In genomic region chr11:33002143-33002542, GRCh38 we compare ENCODE assay signal across 27 cellular contexts. TPM values are rescaled to one million over a fixed set of nuclear protein-coding genes. Genes with fewer than 3 reads are reported as not detected.
A peak's percentile ranks its signal among the peaks of the same experiment; 100 is the strongest.
DNase-seq lines count a peak whose midpoint lies in the region; ATAC-seq, FAIRE-seq and TF ChIP-seq lines count a peak whose summit lies in the region.
"Had no signal": no experiment of that assay in that cellular context is flagged by ENCODE, and none has a peak within 500 bp of the region (broad histone marks: within the 10 kb centered on the region; RNA-seq: fewer than 3 reads in every experiment).

No MANE protein-coding gene starts in this region.

- no peak overlapping the region; the same call in 1 of the 2 replicates for H3K18ac ChIP-seq in H1 (ENCODE audit: extremely low read depth, low read length)

- no peak overlapping the region for H3K4me2 ChIP-seq in H1 (ENCODE audit: insufficient read depth in 1 of 2, low read depth in 2 of 2, low read length in 2 of 2)

- POLR2A ChIA-PET in activated CD4-positive, alpha-beta T cell treated with anti-CD3 and anti-CD28 coated beads, Interleukin-2, amount 10 ng/mL, durations not matched to agents 7 days and 5 days (lab: Charles Lee) = no interaction called here
- POLR2A ChIA-PET in H1 (lab: Charles Lee; ENCODE audit: partially characterized antibody) = interaction anchor here (0.9 to 1.1 kb wide), 2 partner anchors 10 to 15 kb away, joined by 3 read pairs; no protein-coding TSS in a partner anchor

- no peak for TF ChIP-seq RAD21 in H1 (IDR thresholded peaks at IDR 0.05 in 1 of 2, conservative IDR thresholded peaks at IDR 0.05 in 1 of 2; ENCODE audit: low read depth in 2 of 2, low read length in 2 of 2)

- peaks cover 10% of the 10 kb centered on the region for H3K36me3 Mint-ChIP-seq in activated CD4-positive, alpha-beta T cell treated with anti-CD3 and anti-CD28 coated beads, Interleukin-2, amount 10 ng/mL, durations not matched to agents 7 days and 5 days (ENCODE audit: low read depth)
- no peaks in the 10 kb centered on the region for H3K36me3 Mint-ChIP-seq in activated CD4-positive, alpha-beta T cell treated with anti-CD3 and anti-CD28 coated beads, Interleukin-2, amount 10 ng/mL, durations not matched to agents 24 days and 14 days (ENCODE audit: low read depth)
- peaks cover 3% of the 10 kb centered on the region for H3K36me3 Mint-ChIP-seq in nephron progenitor cell (ENCODE audit: low read depth)
- H3K36me3 Mint-ChIP-seq in T-helper 17 cell (ENCODE audit: low read depth) = no peaks in the 10 kb centered on the region
- H3K36me3 Mint-ChIP-seq: CD14-positive monocyte had no signal

- no peaks in the 10 kb centered on the region for H4K20me1 ChIP-seq in H1 (replicated peaks in 1 of 2; ENCODE audit: control insufficient read depth in 1 of 2, insufficient read depth in 2 of 2, low read length in 2 of 2)

- no peaks in the 10 kb centered on the region for H3K79me2 ChIP-seq in H1 (ENCODE audit: control insufficient read depth in 1 of 2, insufficient read depth in 2 of 2, low read length in 2 of 2)

- no peak overlapping the region for H2BK15ac ChIP-seq in H1 (ENCODE audit: low read length)

- H4K91ac ChIP-seq in H1 (replicated peaks; ENCODE audit: insufficient read length, low read length) = no peak overlapping the region

- no peak overlapping the region for H2BK120ac ChIP-seq in H1 (replicated peaks; ENCODE audit: low read depth, low read length)

- peak; percentile 30 for ATAC-seq in upper lobe of right lung
- ATAC-seq in T-helper 17 cell = no peak

- H3K4ac ChIP-seq in H1 (replicated peaks; ENCODE audit: insufficient read length, low read depth, low read length) = no peak overlapping the region

- no peak overlapping the region for H2AK5ac ChIP-seq in H1 (ENCODE audit: low read depth, low read length)

- H3K56ac ChIP-seq in H1 (replicated peaks; ENCODE audit: insufficient read length, low read depth, low read length) = no peak overlapping the region

- H3K36me3 ChIP-seq in H1 (ENCODE audit: control insufficient read depth in 2 of 4, insufficient read depth in 4 of 4, low read length in 3 of 4) = no peaks in the 10 kb centered on the region
- H3K36me3 ChIP-seq in upper lobe of right lung = no peaks in the 10 kb centered on the region
- no peaks in the 10 kb centered on the region for H3K36me3 ChIP-seq in transverse colon
- H3K36me3 ChIP-seq: BE2C, Peyer's patch had no signal

- no peak overlapping the region for H2BK12ac ChIP-seq in H1 (ENCODE audit: low read depth, low read length)

- in situ Hi-C loops in transverse colon (cut with MboI; ENCODE audit: low pct_ligation_motif_present in 1 of 4, low pct_unique_long_range_greater_than_20kb in 1 of 4, low sequenced_read_pairs in 3 of 4) = no loop called here

- H2BK20ac ChIP-seq in H1 (ENCODE audit: low read length) = no peak overlapping the region

- TF ChIP-seq EP300 in H1 (IDR thresholded peaks at IDR 0.05; ENCODE audit: borderline replicate concordance in 1 of 2, low read depth in 2 of 2, low read length in 2 of 2) = no peak
- TF ChIP-seq EP300 in transverse colon (IDR thresholded peaks at IDR 0.05; ENCODE audit: low read depth) = no peak

- TF ChIP-seq CTCF in H1 (IDR thresholded peaks at IDR 0.05; ENCODE audit: control extremely low read depth in 1 of 3, insufficient read depth in 1 of 3, low read depth in 1 of 3, low read length in 3 of 3) (no peak), nephron progenitor cell (IDR thresholded peaks at IDR 0.05) (no peak), upper lobe of right lung (IDR thresholded peaks at IDR 0.05) (no peak), transverse colon (IDR thresholded peaks at IDR 0.05) (no peak)

- H3K4me1 ChIP-seq in H1 (replicated peaks in 1 of 4; ENCODE audit: control insufficient read depth in 3 of 4, insufficient read depth in 4 of 4, low read length in 3 of 4) (no peaks in the 10 kb centered on the region; a peak in 1 of 7 replicates), upper lobe of right lung (no peaks in the 10 kb centered on the region), transverse colon (peaks cover 0 to 5% (median 0%) of the 10 kb centered on the region in 4 donors)
- H3K4me1 ChIP-seq: BE2C, Peyer's patch had no signal

- H3K4me3 Mint-ChIP-seq in activated CD4-positive, alpha-beta T cell treated with anti-CD3 and anti-CD28 coated beads, Interleukin-2, amount 10 ng/mL, durations not matched to agents 7 days and 5 days = no peak overlapping the region
- H3K4me3 Mint-ChIP-seq in activated CD4-positive, alpha-beta T cell treated with anti-CD3 and anti-CD28 coated beads, Interleukin-2, amount 10 ng/mL, durations not matched to agents 24 days and 14 days = no peak overlapping the region
- H3K4me3 Mint-ChIP-seq in nephron progenitor cell (no peak overlapping the region), T-helper 17 cell (no peak overlapping the region)
- H3K4me3 Mint-ChIP-seq: CD14-positive monocyte; CD8-positive, alpha-beta memory T cell had no signal

- H2BK5ac ChIP-seq in H1 (ENCODE audit: low read depth, low read length) = no peak overlapping the region

- no peak overlapping the region for H3K4me3 ChIP-seq in H1 (ENCODE audit: extremely low read depth in 1 of 4, insufficient read depth in 2 of 4, low read depth in 3 of 4, low read length in 4 of 4)
- no peak overlapping the region for H3K4me3 ChIP-seq in upper lobe of right lung
- no peak overlapping the region for H3K4me3 ChIP-seq in transverse colon
- H3K4me3 ChIP-seq: Peyer's patch had no signal

- no peak overlapping the region for H4K5ac ChIP-seq in H1 (ENCODE audit: insufficient read length, low read depth, low read length)

- H3K27me3 ChIP-seq in H1 (replicated peaks in 1 of 4; ENCODE audit: control insufficient read depth in 3 of 4, extremely low read depth in 1 of 4, insufficient read depth in 3 of 4, low read length in 3 of 4) (no peaks in the 10 kb centered on the region), upper lobe of right lung (no peaks in the 10 kb centered on the region), transverse colon (no peaks in the 10 kb centered on the region)
- H3K27me3 ChIP-seq: BE2C, Peyer's patch had no signal

- peaks cover 5% of the 10 kb centered on the region for H3K9me3 Mint-ChIP-seq in activated CD4-positive, alpha-beta T cell treated with anti-CD3 and anti-CD28 coated beads, Interleukin-2, amount 10 ng/mL, durations not matched to agents 7 days and 5 days
- peaks cover 11% of the 10 kb centered on the region for H3K9me3 Mint-ChIP-seq in activated CD4-positive, alpha-beta T cell treated with anti-CD3 and anti-CD28 coated beads, Interleukin-2, amount 10 ng/mL, durations not matched to agents 24 days and 14 days
- peaks cover 28% of the 10 kb centered on the region for H3K9me3 Mint-ChIP-seq in nephron progenitor cell

- DNase-seq in activated CD4-positive, alpha-beta T cell treated with anti-CD3 and anti-CD28 coated beads, Interleukin-2, amount 10 ng/mL, durations not matched to agents 7 days and 5 days = no peak
- no peak for DNase-seq in activated CD4-positive, alpha-beta T cell treated with anti-CD3 and anti-CD28 coated beads, Interleukin-2, amount 10 ng/mL, durations not matched to agents 24 days and 14 days
- DNase-seq in H1 (ENCODE audit: low read depth in 1 of 2, low spot score in 2 of 2) = no peak
- DNase-seq in nephron progenitor cell = no peak
- no peak for DNase-seq in upper lobe of right lung
- DNase-seq in hippocampal formation (lab: John Stamatoyannopoulos, UW) = no peak
- no peak for DNase-seq in transverse colon
- no peak for DNase-seq in T-helper 17 cell
- DNase-seq: BE2C; Calu3; CD8-positive, alpha-beta memory T cell; DND-41; KG1; NCI-H1092 treated with DMSO at 0.1 percent for 48 hours; NCI-H1436 treated with DMSO at 0.1 percent for 48 hours; NCI-H1930; NCI-H2107; NCI-H446 treated with DMSO at 0.1 percent for 48 hours; NCI-H526 treated with DMSO at 0.1 percent for 48 hours; Peyer's patch; SHP77 treated with DMSO at 0.1 percent for 48 hours had no signal

- H3K23me2 ChIP-seq in H1 (ENCODE audit: low read depth, low read length) = no peaks in the 10 kb centered on the region; the same call in 1 of the 2 replicates

- H3K23ac ChIP-seq in H1 (ENCODE audit: insufficient read length) = no peak overlapping the region

- H3K27ac ChIP-seq in H1 (ENCODE audit: low read depth, low read length) (no peak overlapping the region), upper lobe of right lung (no peak overlapping the region), transverse colon (no peak overlapping the region)
- H3K27ac ChIP-seq: 22Rv1, Peyer's patch had no signal

- H2AFZ ChIP-seq in H1 (ENCODE audit: low read length) = no peak overlapping the region

- WGBS in H1 (ENCODE audit: extremely low coverage in 1 of 2, insufficient coverage in 1 of 2, insufficient read length in 1 of 2, insufficient replicate concordance in 2 of 2, low coverage in 1 of 2, low lambda C conversion rate in 2 of 2, missing lambda C conversion rate in 1 of 2), 2 experiments = 91% methylated on average over 3 of the region's 3 CpGs; no CpG with 5 or more reads in 1 of the 2 experiments
- WGBS in transverse colon (ENCODE audit: low coverage in 1 of 2), 2 donors = 40 to 91% methylated on average over 1 to 3 of the region's 3 CpGs

- FAIRE-seq in H1 (lab: Jason Lieb, UNC) = no peak
- FAIRE-seq: GM12892, GM19239, H54, HTR-8/SVneo had no signal

- peak overlapping the region; percentile 25 for H3K27ac Mint-ChIP-seq in activated CD4-positive, alpha-beta T cell treated with anti-CD3 and anti-CD28 coated beads, Interleukin-2, amount 10 ng/mL, durations not matched to agents 7 days and 5 days
- H3K27ac Mint-ChIP-seq in activated CD4-positive, alpha-beta T cell treated with anti-CD3 and anti-CD28 coated beads, Interleukin-2, amount 10 ng/mL, durations not matched to agents 24 days and 14 days = no peak overlapping the region
- H3K27ac Mint-ChIP-seq in nephron progenitor cell (peak overlapping the region; percentile 52), T-helper 17 cell (no peak overlapping the region)
- H3K27ac Mint-ChIP-seq: CD14-positive monocyte; CD8-positive, alpha-beta memory T cell had no signal

- no peak overlapping the region for H3K14ac ChIP-seq in H1 (ENCODE audit: insufficient read length)

- H3K79me1 ChIP-seq in H1 (ENCODE audit: low read depth, low read length) = no peaks in the 10 kb centered on the region

- no peak for TF ChIP-seq POLR2A in H1 (IDR thresholded peaks at IDR 0.05; ENCODE audit: control extremely low read depth in 1 of 2, low read depth in 2 of 2, low read length in 2 of 2)
- no peak for TF ChIP-seq POLR2A in transverse colon (IDR thresholded peaks at IDR 0.05)

- peaks cover 26% of the 10 kb centered on the region for H3K4me1 Mint-ChIP-seq in activated CD4-positive, alpha-beta T cell treated with anti-CD3 and anti-CD28 coated beads, Interleukin-2, amount 10 ng/mL, durations not matched to agents 7 days and 5 days
- peaks cover 15% of the 10 kb centered on the region for H3K4me1 Mint-ChIP-seq in activated CD4-positive, alpha-beta T cell treated with anti-CD3 and anti-CD28 coated beads, Interleukin-2, amount 10 ng/mL, durations not matched to agents 24 days and 14 days
- H3K4me1 Mint-ChIP-seq in nephron progenitor cell (no peaks in the 10 kb centered on the region), T-helper 17 cell (peaks cover 22% of the 10 kb centered on the region)
- H3K4me1 Mint-ChIP-seq: CD14-positive monocyte had no signal

- intact Hi-C loops in activated CD4-positive, alpha-beta T cell treated with anti-CD3 and anti-CD28 coated beads, Interleukin-2, amount 10 ng/mL, durations not matched to agents 24 days and 14 days (cut with micrococcal nuclease) = no loop called here
- intact Hi-C loops in upper lobe of right lung (cut with DNase I) (no loop called here), transverse colon (cut with DNase I; ENCODE audit: low total_unique reads) (no loop called here)

- peak overlapping the region; percentile 4; the same call in 1 of the 2 replicates for H4K8ac ChIP-seq in H1 (ENCODE audit: extremely low read depth, insufficient read depth, low read length)

- no peaks in the 10 kb centered on the region for H3K9me3 ChIP-seq in H1 (ENCODE audit: insufficient read depth in 2 of 2, low read depth in 1 of 2, low read length in 1 of 2)
- no peaks in the 10 kb centered on the region for H3K9me3 ChIP-seq in upper lobe of right lung
- H3K9me3 ChIP-seq in transverse colon = no peaks in the 10 kb centered on the region
- H3K9me3 ChIP-seq in T-helper 17 cell (ENCODE audit: control insufficient read depth, low read length, poor library complexity, severe bottlenecking) = no peaks in the 10 kb centered on the region
- H3K9me3 ChIP-seq: BE2C, Peyer's patch had no signal

- no peak overlapping the region for H3K9ac ChIP-seq in H1 (replicated peaks in 1 of 4; ENCODE audit: extremely low read depth in 1 of 4, low read depth in 3 of 4, low read length in 3 of 4)

- CTCF ChIA-PET in activated CD4-positive, alpha-beta T cell treated with anti-CD3 and anti-CD28 coated beads, Interleukin-2, amount 10 ng/mL, durations not matched to agents 7 days and 5 days (lab: Charles Lee) = interaction anchor here (0.9 kb wide), 1 partner anchor 14 kb away, joined by 3 read pairs; the partner anchor contains the start of gene DEPDC7
- CTCF ChIA-PET in H1 (lab: Charles Lee; ENCODE audit: partially characterized antibody) = interaction anchor here (1.6 to 2.0 kb wide), 2 partner anchors 63 to 143 kb away, joined by 3 to 8 read pairs; no protein-coding TSS in a partner anchor

- H3K27me3 Mint-ChIP-seq in activated CD4-positive, alpha-beta T cell treated with anti-CD3 and anti-CD28 coated beads, Interleukin-2, amount 10 ng/mL, durations not matched to agents 7 days and 5 days = peaks cover 53% of the 10 kb centered on the region
- peaks cover 49% of the 10 kb centered on the region for H3K27me3 Mint-ChIP-seq in activated CD4-positive, alpha-beta T cell treated with anti-CD3 and anti-CD28 coated beads, Interleukin-2, amount 10 ng/mL, durations not matched to agents 24 days and 14 days
- H3K27me3 Mint-ChIP-seq in nephron progenitor cell (ENCODE audit: low read depth, poor library complexity) (peaks cover 3% of the 10 kb centered on the region), T-helper 17 cell (no peaks in the 10 kb centered on the region)

RNA-seq across cellular contexts. Expression of gene DEPDC7, which starts 13.5 kb away (rescaled TPM):
- total RNA-seq in activated CD4-positive, alpha-beta T cell treated with anti-CD3 and anti-CD28 coated beads, Interleukin-2, amount 10 ng/mL, durations not matched to agents 7 days and 5 days = 1 to 10 TPM; 1.6 TPM
- total RNA-seq in activated CD4-positive, alpha-beta T cell treated with anti-CD3 and anti-CD28 coated beads, Interleukin-2, amount 10 ng/mL, durations not matched to agents 24 days and 14 days = 0.64 and 0.84 TPM in 2 replicates
- 6.3 and 7.6 TPM in 2 replicates for total RNA-seq in H1 (2021; fragmentation: NEBNext Ultra II Directional; extraction: Animal tissue kit (Norgen Biotek cat#: 25700))
- polyA plus RNA-seq in H1 (2011; rRNA removed) = 1.4 and 3.1 TPM in 2 replicates
- polyA plus RNA-seq in H1 (2011; cell fraction: cytosol; rRNA removed) = 3.7 TPM
- 3.3 TPM for polyA plus RNA-seq in H1 (2011; cell fraction: nucleus; rRNA removed)
- 3.3 to 4.4 TPM (median 3.8 TPM) in 4 replicates for polyA plus RNA-seq in H1 (2012, experiment 1 of 2)
- polyA plus RNA-seq in H1 (2012, experiment 2 of 2) = 0.35 TPM
- 5.7 TPM for polyA plus RNA-seq in H1 (2013, experiment 1 of 2)
- polyA plus RNA-seq in H1 (2013, experiment 2 of 2) = 5.3 TPM
- 2.7 and 3.4 TPM in 2 replicates for polyA minus RNA-seq in H1 (2011; rRNA and poly(A)+ RNA removed)
- polyA minus RNA-seq in H1 (2011; cell fraction: cytosol; rRNA and poly(A)+ RNA removed) = 1.8 TPM
- polyA minus RNA-seq in H1 (2011; cell fraction: nucleus; rRNA and poly(A)+ RNA removed) = 5.8 TPM
- total RNA-seq in upper lobe of right lung (0.81 TPM), transverse colon (10 to 100 TPM in 2 of 4 donors, 1 to 10 TPM in 2; 3.2 to 18.7 (median 11.5) TPM), T-helper 17 cell (under 1 TPM; 0.47 to 0.70 TPM)

RNA-seq across cellular contexts. Expression of gene TCP11L1, which starts 37.2 kb away (rescaled TPM):
- total RNA-seq in activated CD4-positive, alpha-beta T cell treated with anti-CD3 and anti-CD28 coated beads, Interleukin-2, amount 10 ng/mL, durations not matched to agents 7 days and 5 days = 10 to 100 TPM; 13.8 to 14.7 TPM
- 12.5 and 14.4 TPM in 2 replicates for total RNA-seq in activated CD4-positive, alpha-beta T cell treated with anti-CD3 and anti-CD28 coated beads, Interleukin-2, amount 10 ng/mL, durations not matched to agents 24 days and 14 days
- 23.1 and 24.0 TPM in 2 replicates for total RNA-seq in H1 (2021; fragmentation: NEBNext Ultra II Directional; extraction: Animal tissue kit (Norgen Biotek cat#: 25700))
- polyA plus RNA-seq in H1 (2011; rRNA removed) = 10.9 and 11.2 TPM in 2 replicates
- polyA plus RNA-seq in H1 (2011; cell fraction: cytosol; rRNA removed) = 9.4 TPM
- polyA plus RNA-seq in H1 (2011; cell fraction: nucleus; rRNA removed) = 15.1 TPM
- polyA plus RNA-seq in H1 (2012, experiment 1 of 2) = 7.4 to 11.5 TPM (median 10.3 TPM) in 4 replicates
- 2.8 TPM for polyA plus RNA-seq in H1 (2012, experiment 2 of 2)
- polyA plus RNA-seq in H1 (2013, experiment 1 of 2) = 10.0 TPM
- 9.7 TPM for polyA plus RNA-seq in H1 (2013, experiment 2 of 2)
- 46.1 and 47.9 TPM in 2 replicates for polyA minus RNA-seq in H1 (2011; rRNA and poly(A)+ RNA removed)
- 26.7 TPM for polyA minus RNA-seq in H1 (2011; cell fraction: cytosol; rRNA and poly(A)+ RNA removed)
- 42.9 TPM for polyA minus RNA-seq in H1 (2011; cell fraction: nucleus; rRNA and poly(A)+ RNA removed)
- total RNA-seq in upper lobe of right lung (15.7 TPM), transverse colon (10 to 100 TPM; 24.3 to 90.2 (median 66.1) TPM), T-helper 17 cell (10 to 100 TPM; 13.6 to 15.0 TPM)

Comparison
In these comparisons a context has a peak if more than half of its experiments do, and no peak if none do; other contexts are left out.
1. H3K27ac Mint-ChIP-seq: peak in activated CD4-positive, alpha-beta T cell treated with anti-CD3 and anti-CD28 coated beads, Interleukin-2, amount 10 ng/mL, durations not matched to agents 7 days and 5 days (single experiment) and nephron progenitor cell (single experiment); none in activated CD4-positive, alpha-beta T cell treated with anti-CD3 and anti-CD28 coated beads, Interleukin-2, amount 10 ng/mL, durations not matched to agents 24 days and 14 days (single experiment) and T-helper 17 cell (single experiment).